ENCODE assay signal across 30 cellular contexts in genomic region chr7:112538859-112539258, GRCh38.
"Had no signal": no experiment of that assay in that cellular context is flagged by ENCODE, and none has a peak within 500 bp of the region (broad histone marks: within the 10 kb centered on the region; RNA-seq: fewer than 3 reads in every experiment).

No MANE protein-coding gene starts in this region.

- H3K4me2 ChIP-seq: hepatocyte had no signal

- H3K79me2 ChIP-seq: hepatocyte had no signal

- ATAC-seq: activated CD8-positive, alpha-beta T cell treated with anti-CD3 and anti-CD28 coated beads for 36 hours; activated T-cell treated with anti-CD3 and anti-CD28 coated beads, Interleukin-2, amount 50 U/mL, for 4 hours; activated T-helper 17 cell treated with anti-CD3 and anti-CD28 coated beads, Interleukin-2, amount 50 U/mL, for 72 hours; gastroesophageal sphincter; left cardiac atrium; left ventricle myocardium superior; sciatic nerve; upper lobe of right lung had no signal

- H3K27ac ChIP-seq: brain microvascular endothelial cell, esophagus muscularis mucosa, gastroesophageal sphincter, hepatocyte, neutrophil, skin epidermis, suprapubic skin, tibial artery, upper lobe of right lung had no signal

- H3K4me3 ChIP-seq: esophagus muscularis mucosa, gastroesophageal sphincter, hepatocyte, skin epidermis, suprapubic skin, tibial artery, upper lobe of right lung had no signal

- H2AFZ ChIP-seq: hepatocyte had no signal

- H3K4me1 ChIP-seq: esophagus muscularis mucosa, gastroesophageal sphincter, suprapubic skin, upper lobe of right lung had no signal

- FAIRE-seq: astrocyte, keratinocyte had no signal

- H3K9me3 ChIP-seq: gastroesophageal sphincter, neutrophil, suprapubic skin, tibial artery, upper lobe of right lung had no signal

- H3K36me3 ChIP-seq: brain microvascular endothelial cell, esophagus muscularis mucosa, gastroesophageal sphincter, neutrophil, suprapubic skin, tibial artery, upper lobe of right lung had no signal

- DNase-seq: activated B cell treated with CpG ODN at 0.5 μM for 24 hours; activated CD4-positive, alpha-beta T cell treated with anti-CD3 and anti-CD28 coated beads, Interleukin-2, amount 50 U/mL, for 1 hour; activated CD8-positive, alpha-beta T cell treated with anti-CD3 and anti-CD28 coated beads for 36 hours; activated gamma-delta T cell treated with Interleukin-2 at 50 U/mL for 16 hours; activated naive CD4-positive, alpha-beta T cell treated with anti-CD3 and anti-CD28 coated beads, Interleukin-2, amount 50 U/mL, for 16 hours; activated T-cell treated with anti-CD3 and anti-CD28 coated beads, Interleukin-2, amount 50 U/mL, for 4 hours; amniotic stem cell; brain microvascular endothelial cell; caudate nucleus; left cardiac atrium; left ventricle myocardium superior; retina; stimulated activated CD4-positive, alpha-beta T cell treated with anti-CD3 and anti-CD28 coated beads, Interleukin-1b, Interleukin-23, amount 100 ng/mL, for 48 hours; stimulated activated CD4-positive, alpha-beta T cell treated with anti-CD3 and anti-CD28 coated beads, Interleukin-4, amount 100 ng/mL, for 4 hours; stimulated activated CD8-positive, alpha-beta memory T cell treated with anti-CD3 and anti-CD28 coated beads, Interleukin-4, amount 100 ng/mL, for 48 hours; stimulated activated naive CD4-positive, alpha-beta T cell; SW 1271; T-helper 9 cell; tibial artery; upper lobe of right lung had no signal

- H3K27me3 ChIP-seq: brain microvascular endothelial cell, esophagus muscularis mucosa, gastroesophageal sphincter, hepatocyte, suprapubic skin, tibial artery, upper lobe of right lung had no signal
